Comparison of ENCODE assay signal across 12 cellular contexts in the genomic region with DNA sequence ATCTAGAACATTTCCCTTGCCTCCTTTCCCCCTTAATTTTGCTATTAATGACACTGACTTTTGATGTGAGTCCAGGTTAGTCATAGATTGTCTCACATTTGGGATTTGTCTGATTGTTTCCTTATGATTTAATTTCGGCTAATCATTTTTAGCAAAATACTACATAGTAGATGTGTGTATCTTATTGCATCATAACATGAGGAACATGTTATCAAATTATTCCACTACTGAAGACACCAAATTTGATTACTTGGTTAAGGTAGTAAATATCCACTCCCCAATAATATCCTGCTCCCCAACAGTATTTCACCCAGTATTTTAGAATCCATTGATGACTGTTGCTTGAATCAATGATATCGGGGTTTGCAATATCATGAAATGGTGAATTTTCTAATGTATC. TPM values are rescaled to one million over a fixed set of nuclear protein-coding genes. Genes with fewer than 3 reads are reported as not detected.
DNase-seq lines count a peak whose midpoint lies in the region; ATAC-seq and TF ChIP-seq lines count a peak whose summit lies in the region.
"Had no signal": no experiment of that assay in that cellular context is flagged by ENCODE, and none has a peak within 500 bp of the region (broad histone marks: within the 10 kb centered on the region; RNA-seq: fewer than 3 reads in every experiment).

No MANE protein-coding gene starts in this region.

- H3K4me3 Mint-ChIP-seq in activated T-cell treated with anti-CD3 and anti-CD28 coated beads, Interleukin-2, amount 50 U/mL, for 24 hours = peak overlapping the region; percentile 99
- H3K4me3 Mint-ChIP-seq in T-helper 17 cell (peak overlapping the region; percentile 66), Caco-2 (ENCODE audit: unreplicated experiment) (no peak overlapping the region)

- H3K36me3 ChIP-seq in neural cell (ENCODE audit: insufficient read depth, low read length) (no peaks in the 10 kb centered on the region), Caco-2 (ENCODE audit: control insufficient read depth, insufficient read depth, low read length) (peaks cover 2% of the 10 kb centered on the region; the same call in 1 of the 2 replicates), lower lobe of right lung (peaks cover 60% of the 10 kb centered on the region)

- H3K79me2 ChIP-seq in neural cell (replicated peaks; ENCODE audit: insufficient read depth, low read length) = peaks cover 20% of the 10 kb centered on the region

- peaks cover 88% of the 10 kb centered on the region for H3K36me3 Mint-ChIP-seq in activated T-cell treated with anti-CD3 and anti-CD28 coated beads, Interleukin-2, amount 50 U/mL, for 24 hours (ENCODE audit: low read depth)
- H3K36me3 Mint-ChIP-seq in T-helper 17 cell (ENCODE audit: low read depth) (peaks cover 6% of the 10 kb centered on the region), Caco-2 (ENCODE audit: insufficient read depth, unreplicated experiment) (peaks cover 84% of the 10 kb centered on the region)

- peaks cover 57% of the 10 kb centered on the region for H3K4me1 Mint-ChIP-seq in activated T-cell treated with anti-CD3 and anti-CD28 coated beads, Interleukin-2, amount 50 U/mL, for 24 hours (ENCODE audit: low read depth)
- peaks cover 40% of the 10 kb centered on the region for H3K4me1 Mint-ChIP-seq in T-helper 17 cell
- peaks cover 29% of the 10 kb centered on the region for H3K4me1 Mint-ChIP-seq in Caco-2 (ENCODE audit: low read depth, unreplicated experiment)

- H3K9me3 Mint-ChIP-seq in activated T-cell treated with anti-CD3 and anti-CD28 coated beads, Interleukin-2, amount 50 U/mL, for 24 hours = no peaks in the 10 kb centered on the region
- no peaks in the 10 kb centered on the region for H3K9me3 Mint-ChIP-seq in Caco-2 (ENCODE audit: unreplicated experiment)

- H2AFZ ChIP-seq in neural cell (ENCODE audit: low read depth, low read length) = no peak overlapping the region

- H3K4me3 ChIP-seq in neural cell (ENCODE audit: low read length) (peak overlapping the region; percentile 86), Caco-2 (ENCODE audit: low read depth, low read length) (no peak overlapping the region), lower lobe of right lung (no peak overlapping the region)

- no peak for TF ChIP-seq EP300 in neural cell (conservative IDR thresholded peaks at IDR 0.05; ENCODE audit: poor library complexity, severe bottlenecking)

- no peak overlapping the region for H3K9ac ChIP-seq in neural cell (ENCODE audit: low read length)

- ATAC-seq in T-helper 17 cell = no peak
- ATAC-seq in lower lobe of right lung = no peak
- ATAC-seq: Panc1 had no signal

- POLR2A ChIA-PET in Caco-2 (lab: Charles Lee) = no interaction called here

- DNase-seq in activated T-cell treated with anti-CD3 and anti-CD28 coated beads, Interleukin-2, amount 50 U/mL, for 24 hours = no peak
- DNase-seq in activated T-cell treated with anti-CD3 and anti-CD28 coated beads, Interleukin-2, amount 50 U/mL, for 1 hour = no peak
- DNase-seq in T-helper 17 cell (no peak), Caco-2 (no peak), lower lobe of right lung (no peak)
- DNase-seq: dermis blood vessel endothelial cell; GF-D8; NCI-H2081; nucleus accumbens; stimulated activated CD4-positive, alpha-beta T cell treated with anti-CD3 and anti-CD28 coated beads, Interleukin-15, amount 100 ng/mL, for 24 hours had no signal

- H4K20me1 ChIP-seq in neural cell (ENCODE audit: insufficient read depth) = peaks cover 5% of the 10 kb centered on the region

- H3K27ac Mint-ChIP-seq in activated T-cell treated with anti-CD3 and anti-CD28 coated beads, Interleukin-2, amount 50 U/mL, for 24 hours = no peak overlapping the region
- H3K27ac Mint-ChIP-seq in T-helper 17 cell (peak overlapping the region; percentile 76), Caco-2 (ENCODE audit: unreplicated experiment) (no peak overlapping the region)

- no peaks in the 10 kb centered on the region for H3K27me3 Mint-ChIP-seq in activated T-cell treated with anti-CD3 and anti-CD28 coated beads, Interleukin-2, amount 50 U/mL, for 24 hours
- H3K27me3 Mint-ChIP-seq in T-helper 17 cell (no peaks in the 10 kb centered on the region), Caco-2 (ENCODE audit: insufficient read depth, unreplicated experiment) (no peaks in the 10 kb centered on the region)

- intact Hi-C loops in Caco-2 (cut with micrococcal nuclease; ENCODE audit: unreplicated experiment) = no loop called here
- intact Hi-C loops in lower lobe of right lung (cut with DNase I) = no loop called here

- peaks cover 14% of the 10 kb centered on the region for H3F3A ChIP-seq in neural cell (ENCODE audit: insufficient read depth, low read length, poor library complexity, severe bottlenecking)

- CTCF ChIA-PET in Caco-2 (lab: Charles Lee) = no interaction called here

- no peaks in the 10 kb centered on the region for H3K27me3 ChIP-seq in neural cell (ENCODE audit: insufficient read depth, low read depth, low read length)
- no peaks in the 10 kb centered on the region for H3K27me3 ChIP-seq in Caco-2 (replicated peaks; ENCODE audit: control insufficient read depth, insufficient read depth, low read length)
- H3K27me3 ChIP-seq in lower lobe of right lung (ENCODE audit: low read depth) = no peaks in the 10 kb centered on the region

- TF ChIP-seq CTCF in neural cell (IDR thresholded peaks at IDR 0.05; ENCODE audit: poor library complexity, severe bottlenecking) (no peak), Caco-2 (IDR thresholded peaks at IDR 0.05; ENCODE audit: insufficient read depth in 1 of 2, low read depth in 1 of 2, low read length in 1 of 2, severe bottlenecking in 1 of 2, unreplicated experiment in 1 of 2) (no peak), lower lobe of right lung (IDR thresholded peaks at IDR 0.05) (no peak)

- no peak overlapping the region for H3K27ac ChIP-seq in neural cell (ENCODE audit: low read length)
- H3K27ac ChIP-seq in lower lobe of right lung = no peak overlapping the region

- no peak for TF ChIP-seq RAD21 in neural cell (conservative IDR thresholded peaks at IDR 0.05)

- peak overlapping the region; percentile 2 for H3K4me2 ChIP-seq in neural cell (ENCODE audit: low read length)

- no peaks in the 10 kb centered on the region for H3K9me3 ChIP-seq in T-helper 17 cell (ENCODE audit: control insufficient read depth, low read length, poor library complexity, severe bottlenecking)
- no peaks in the 10 kb centered on the region for H3K9me3 ChIP-seq in neural cell (ENCODE audit: low read length)
- no peaks in the 10 kb centered on the region for H3K9me3 ChIP-seq in Caco-2
- no peaks in the 10 kb centered on the region for H3K9me3 ChIP-seq in lower lobe of right lung

- BruUV-seq in Caco-2 (replicated peaks; lab: Mats Ljungman, UMichigan) = no TSS peak

- H3K4me1 ChIP-seq in Caco-2 = peaks cover 16% of the 10 kb centered on the region
- peaks cover 44% of the 10 kb centered on the region for H3K4me1 ChIP-seq in lower lobe of right lung

- H3K9me2 ChIP-seq in neural cell (ENCODE audit: insufficient read depth, low read length) = no peaks in the 10 kb centered on the region

TF ChIP-seq in neural cell, 6 proteins besides CTCF, POLR2A, EP300 and RAD21:
- TF ChIP-seq POLR2AphosphoS5 (IDR thresholded peaks at IDR 0.05) (no peak), EZH2 (IDR thresholded peaks at IDR 0.05; ENCODE audit: borderline replicate concordance, insufficient read depth, low read length, poor library complexity, severe bottlenecking) (no peak), MXI1 (conservative IDR thresholded peaks at IDR 0.05; ENCODE audit: poor library complexity, severe bottlenecking) (no peak)

RNA-seq across cellular contexts. Expression of gene POLG2, which starts 2.7 kb away (rescaled TPM):
- total RNA-seq in T-helper 17 cell (10 to 100 TPM; 37.1 to 39.0 TPM), Caco-2 (2022) (28.9 and 32.9 TPM in 2 replicates), lower lobe of right lung (12.0 TPM)
- 14.3 and 16.9 TPM in 2 replicates for polyA plus RNA-seq in neural cell
- 12.6 and 13.6 TPM in 2 replicates for polyA minus RNA-seq in neural cell

RNA-seq across cellular contexts. Expression of gene DDX5, which starts 12.0 kb away (rescaled TPM):
- total RNA-seq in T-helper 17 cell (1,000 to 10,000 TPM; 2,533 to 2,679 TPM), Caco-2 (2022) (648 and 667 TPM in 2 replicates), lower lobe of right lung (964 TPM)
- polyA plus RNA-seq in neural cell = 1,789 and 2,358 TPM in 2 replicates
- 808 and 961 TPM in 2 replicates for polyA minus RNA-seq in neural cell

RNA-seq across cellular contexts. Expression of gene CEP95, which starts 12.7 kb away (rescaled TPM):
- total RNA-seq in T-helper 17 cell (100 to 1,000 TPM; 130 to 143 TPM), Caco-2 (2022) (63.6 and 69.4 TPM in 2 replicates), lower lobe of right lung (34.2 TPM)
- polyA plus RNA-seq in neural cell = 214 and 220 TPM in 2 replicates
- polyA minus RNA-seq in neural cell = 113 and 147 TPM in 2 replicates

RNA-seq across cellular contexts. Expression of gene MILR1, which starts 45.2 kb away (rescaled TPM):
- total RNA-seq in T-helper 17 cell (1 to 10 TPM; 1.0 to 1.4 TPM), Caco-2 (2022) (not detected in 2 replicates), lower lobe of right lung (19.6 TPM)
- polyA plus RNA-seq in neural cell = not detected in 2 replicates
- not detected in 2 replicates for polyA minus RNA-seq in neural cell
